In the genomic region with DNA sequence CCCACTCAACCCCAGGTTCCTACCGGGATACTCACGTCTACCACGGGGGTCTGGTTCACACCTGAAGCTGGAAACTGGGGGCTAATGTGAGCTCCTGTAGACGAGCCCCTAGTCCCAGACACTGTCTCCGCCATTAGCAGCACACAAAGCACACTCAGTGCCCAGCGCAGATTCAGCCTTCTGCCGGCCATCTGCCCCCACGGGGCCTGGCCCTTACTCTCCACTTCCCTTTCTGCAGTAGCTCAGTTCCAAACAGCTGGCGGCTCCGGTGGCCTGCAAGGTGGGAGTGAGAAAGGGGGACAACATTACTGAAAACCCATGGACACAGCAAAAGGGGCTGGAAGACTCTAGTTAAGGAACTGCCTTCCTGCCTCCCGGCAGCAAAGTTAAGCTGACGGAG, we compare ENCODE assay signal across 12 cellular contexts. TPM values are rescaled to one million over a fixed set of nuclear protein-coding genes. Genes with fewer than 3 reads are reported as not detected.
A peak's percentile ranks its signal among the peaks of the same experiment; 100 is the strongest.
DNase-seq lines count a peak whose midpoint lies in the region; ATAC-seq and TF ChIP-seq lines count a peak whose summit lies in the region.
"Had no signal": no experiment of that assay in that cellular context is flagged by ENCODE, and none has a peak within 500 bp of the region (broad histone marks: within the 10 kb centered on the region; RNA-seq: fewer than 3 reads in every experiment).

No MANE protein-coding gene starts in this region.

- H3K4me1 ChIP-seq in heart left ventricle (peaks cover 0 to 41% (median 20%) of the 10 kb centered on the region in 12 donors), muscle layer of colon (ENCODE audit: insufficient read depth, low read length) (peaks cover 8% of the 10 kb centered on the region)

- TF ChIP-seq CTCF in heart left ventricle (IDR thresholded peaks at IDR 0.05) = no peak
- no peak for TF ChIP-seq CTCF in type B pancreatic cell (conservative IDR thresholded peaks at IDR 0.05)

- H3K9ac ChIP-seq in muscle layer of colon (ENCODE audit: low read length) = no peak overlapping the region

- H3K27me3 ChIP-seq in heart left ventricle = no peaks in the 10 kb centered on the region
- no peaks in the 10 kb centered on the region for H3K27me3 ChIP-seq in muscle layer of colon (ENCODE audit: control insufficient read depth in 1 of 2, insufficient read depth in 2 of 2, low read length in 2 of 2)

- H3K27ac ChIP-seq in heart left ventricle (peak overlapping the region in 3 of 12 donors; percentile 6 to 17 (median 10)), muscle layer of colon (ENCODE audit: low read depth, low read length) (peak overlapping the region; percentile 10)

- 60 to 78% (median 72%) methylated on average over 9 to 12 of the region's 12 CpGs for WGBS in heart left ventricle, 4 donors

- H3K36me3 ChIP-seq in heart left ventricle (peaks cover 0 to 44% (median 23%) of the 10 kb centered on the region in 9 donors), muscle layer of colon (ENCODE audit: insufficient read depth, low read length) (peaks cover 4% of the 10 kb centered on the region)

- no peaks in the 10 kb centered on the region for H3K27me3 Mint-ChIP-seq in activated T-helper 17 cell treated with anti-CD3 and anti-CD28 coated beads, Interleukin-2, amount 50 U/mL, for 72 hours
- peaks cover 15% of the 10 kb centered on the region for H3K27me3 Mint-ChIP-seq in type B pancreatic cell

- no peak for TF ChIP-seq POLR2A in heart left ventricle (IDR thresholded peaks at IDR 0.05)

- peaks cover 13% of the 10 kb centered on the region for H3K4me1 Mint-ChIP-seq in activated T-helper 17 cell treated with anti-CD3 and anti-CD28 coated beads, Interleukin-2, amount 50 U/mL, for 72 hours
- H3K4me1 Mint-ChIP-seq in type B pancreatic cell (ENCODE audit: unreplicated experiment) = peaks cover 5% of the 10 kb centered on the region

- H3K9me3 ChIP-seq in heart left ventricle (no peaks in the 10 kb centered on the region), muscle layer of colon (ENCODE audit: low read length) (no peaks in the 10 kb centered on the region)

- intact Hi-C loops in heart left ventricle (cut with DNase I) (no loop called here), left cardiac atrium (cut with DNase I) (no loop called here)

- peaks cover 45% of the 10 kb centered on the region for H3K36me3 Mint-ChIP-seq in activated T-helper 17 cell treated with anti-CD3 and anti-CD28 coated beads, Interleukin-2, amount 50 U/mL, for 72 hours (ENCODE audit: low read depth)
- H3K36me3 Mint-ChIP-seq in type B pancreatic cell = peaks cover 18% of the 10 kb centered on the region

- no peak for ATAC-seq in heart left ventricle
- ATAC-seq in left cardiac atrium = no peak
- no peak for ATAC-seq in activated T-helper 17 cell treated with anti-CD3 and anti-CD28 coated beads, Interleukin-2, amount 50 U/mL, for 72 hours (replicated peaks)
- ATAC-seq: Panc1; stimulated activated memory B cell treated with anti-CD40 and anti-IgM and Interleukin-4, amounts not matched to agents 10 μg/mL and 1 μg/mL and 100 μg/mL, for 72 hours had no signal

- H3K27ac Mint-ChIP-seq in activated T-helper 17 cell treated with anti-CD3 and anti-CD28 coated beads, Interleukin-2, amount 50 U/mL, for 72 hours = peak overlapping the region; percentile 3
- peak overlapping the region; percentile 34 for H3K27ac Mint-ChIP-seq in type B pancreatic cell
- H3K27ac Mint-ChIP-seq: stimulated activated memory B cell treated with anti-CD40 and anti-IgM and Interleukin-4, amounts not matched to agents 10 μg/mL and 1 μg/mL and 100 μg/mL, for 72 hours had no signal

- DNase-seq in heart left ventricle (no peak), left cardiac atrium (no peak), type B pancreatic cell (ENCODE audit: extremely low spot score, unreplicated experiment) (no peak), NCI-H774 (lab: John Stamatoyannopoulos, UW) (no peak), NCI-H1436 treated with DMSO at 0.1 percent for 48 hours (lab: John Stamatoyannopoulos, UW) (no peak)
- no peak for DNase-seq in stimulated activated CD4-positive, alpha-beta T cell treated with anti-CD3 and anti-CD28 coated beads, Interleukin-4, amount 100 ng/mL, for 4 hours
- DNase-seq: activated CD8-positive, alpha-beta memory T cell treated with anti-CD3 and anti-CD28 coated beads, Interleukin-2, amount 50 U/mL, for 4 hours; NCI-H146 had no signal

- H3K4me3 Mint-ChIP-seq in activated T-helper 17 cell treated with anti-CD3 and anti-CD28 coated beads, Interleukin-2, amount 50 U/mL, for 72 hours = peak overlapping the region; percentile 98
- H3K4me3 Mint-ChIP-seq in type B pancreatic cell = peak overlapping the region; percentile 22
- H3K4me3 Mint-ChIP-seq: stimulated activated memory B cell treated with anti-CD40 and anti-IgM and Interleukin-4, amounts not matched to agents 10 μg/mL and 1 μg/mL and 100 μg/mL, for 72 hours had no signal

- H3K4me3 ChIP-seq in heart left ventricle (peak overlapping the region in 9 of 12 donors; percentile 69 to 98 (median 79)), muscle layer of colon (ENCODE audit: low read depth in 1 of 2, low read length in 2 of 2) (peak overlapping the region in 1 of 2 donors; percentile 9)

- no peaks in the 10 kb centered on the region for H3K9me3 Mint-ChIP-seq in activated T-helper 17 cell treated with anti-CD3 and anti-CD28 coated beads, Interleukin-2, amount 50 U/mL, for 72 hours
- H3K9me3 Mint-ChIP-seq in type B pancreatic cell = no peaks in the 10 kb centered on the region
- H3K9me3 Mint-ChIP-seq: stimulated activated memory B cell treated with anti-CD40 and anti-IgM and Interleukin-4, amounts not matched to agents 10 μg/mL and 1 μg/mL and 100 μg/mL, for 72 hours had no signal

RNA-seq across cellular contexts. Expression of a gene that starts 2.2 kb away (rescaled TPM):
- total RNA-seq in heart left ventricle = 10 to 100 TPM in 8 of 9 donors, 1 to 10 TPM in 1; 9.7 to 33.2 (median 12.3) TPM
- 1 to 10 TPM; 8.8 to 8.9 TPM for polyA plus RNA-seq in heart left ventricle
- total RNA-seq in left cardiac atrium = 10 to 100 TPM; 14.0 to 15.2 TPM
- total RNA-seq in activated T-helper 17 cell treated with anti-CD3 and anti-CD28 coated beads, Interleukin-2, amount 50 U/mL, for 72 hours = 10 to 100 TPM; 23.2 to 28.4 TPM
- 29.6 and 77.7 TPM in 2 replicates for total RNA-seq in type B pancreatic cell (ENCODE audit: low replicate concordance)

RNA-seq across cellular contexts. Expression of a gene that starts 25.7 kb away (rescaled TPM):
- total RNA-seq in heart left ventricle (10 to 100 TPM; 28.8 to 66.6 (median 33.6) TPM), left cardiac atrium (10 to 100 TPM; 47.5 to 48.7 TPM), type B pancreatic cell (ENCODE audit: low replicate concordance) (39.0 and 45.4 TPM in 2 replicates)
- 10 to 100 TPM; 15.6 to 17.5 TPM for polyA plus RNA-seq in heart left ventricle
- 10 to 100 TPM; 18.5 to 21.5 TPM for total RNA-seq in activated T-helper 17 cell treated with anti-CD3 and anti-CD28 coated beads, Interleukin-2, amount 50 U/mL, for 72 hours
